ENCODE assay signal across 7 cellular contexts in the genomic region with DNA sequence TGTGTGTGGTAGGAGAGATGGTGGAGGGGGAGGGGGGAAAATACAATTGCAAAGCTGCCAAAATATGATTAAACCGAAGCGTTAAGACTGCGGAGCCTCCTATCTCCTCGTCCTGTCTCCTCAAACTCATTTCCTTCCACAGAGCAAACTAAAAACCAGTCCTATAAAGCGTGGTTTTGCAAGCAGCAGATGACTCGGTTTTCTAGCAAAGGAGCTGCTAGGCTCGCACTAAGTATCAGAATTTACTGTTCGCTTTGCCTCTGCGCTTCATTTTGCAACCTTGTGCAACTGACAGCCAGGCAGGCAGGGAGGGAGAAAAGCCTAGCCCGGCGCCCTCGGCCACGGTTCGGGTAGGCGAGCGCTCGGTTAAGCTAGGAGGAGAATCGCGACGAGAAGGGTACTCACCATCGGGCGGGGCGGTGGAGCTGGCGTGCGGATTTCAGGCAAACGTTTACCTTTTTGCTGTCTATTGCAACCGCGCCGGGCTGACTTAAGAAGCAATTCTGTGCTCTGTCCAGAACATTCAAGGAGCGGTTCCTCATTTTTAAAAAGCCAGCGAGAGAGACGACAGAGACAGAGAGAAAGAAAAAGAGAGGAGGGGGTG.
DNase-seq lines count a peak whose midpoint lies in the region; ATAC-seq and TF ChIP-seq lines count a peak whose summit lies in the region.

No MANE protein-coding gene starts in this region.

- H3K4me3 ChIP-seq in HFF-Myc (replicated peaks; ENCODE audit: low read depth, low read length) (peak overlapping the region; percentile 98), rectal smooth muscle tissue (ENCODE audit: low read length) (peak overlapping the region; percentile 82)

- H3K4me1 ChIP-seq in rectal smooth muscle tissue (ENCODE audit: control insufficient read depth, insufficient read depth, low read length): peaks cover 27% of the 10 kb centered on the region

- ATAC-seq in HG02840 (IDR thresholded peaks at IDR 0.05; ENCODE audit: low FRiP score, unreplicated experiment): no peak

- POLR2A ChIA-PET in RWPE1 (lab: Yijun Ruan, JAX; ENCODE audit: low non-redundant PET): no interaction called here

- no peaks in the 10 kb centered on the region for H3K27me3 ChIP-seq in rectal smooth muscle tissue (ENCODE audit: control insufficient read depth, insufficient read depth, low read length)

- H3K27ac ChIP-seq in RWPE1: peak overlapping the region; percentile 87
- H3K27ac ChIP-seq in rectal smooth muscle tissue (ENCODE audit: low read depth, low read length): peak overlapping the region; percentile 95

- CTCF ChIA-PET in RWPE1 (lab: Yijun Ruan, JAX): interaction anchor here (0.6 to 1.3 kb wide), 12 partner anchors 10 to 1536 kb away, joined by 3 to 13 read pairs (median 4); no protein-coding TSS in a partner anchor

- H3K36me3 ChIP-seq in rectal smooth muscle tissue (ENCODE audit: control insufficient read depth, insufficient read depth, low read length): no peaks in the 10 kb centered on the region

- H3K9ac ChIP-seq in rectal smooth muscle tissue (ENCODE audit: low read length): peak overlapping the region; percentile 52

- TF ChIP-seq CTCF in HFF-Myc (IDR thresholded peaks at IDR 0.05; ENCODE audit: low read depth, low read length, missing control alignments): no peak
- TF ChIP-seq CTCF in RWPE1 (conservative IDR thresholded peaks at IDR 0.05; ENCODE audit: low read depth): no peak

- DNase-seq in HFF-Myc (ENCODE audit: extremely low read depth, low read depth): no peak
- no peak for DNase-seq in RWPE1 (ENCODE audit: low spot score)
- peak; percentile 75 for DNase-seq in fibroblast of peridontal ligament (ENCODE audit: extremely low read depth)
- DNase-seq in middle frontal gyrus (ENCODE audit: extremely low spot score, low spot score): no peak
- DNase-seq in hippocampal formation (lab: John Stamatoyannopoulos, UW): no peak
